Comparison of ENCODE assay signal across 29 cellular contexts in genomic region chr21:22456241-22456640, GRCh38.
"Had no signal": no experiment of that assay in that cellular context is flagged by ENCODE, and none has a peak within 500 bp of the region (broad histone marks: within the 10 kb centered on the region; RNA-seq: fewer than 3 reads in every experiment).

No MANE protein-coding gene starts in this region.

- H3K4me3 ChIP-seq: neural progenitor cell, ovary, psoas muscle, right lobe of liver, sigmoid colon, stomach, suprapubic skin, testis, tibial artery, transverse colon, upper lobe of right lung, uterus had no signal

- H3K9me3 ChIP-seq: ovary, psoas muscle, right lobe of liver, sigmoid colon, suprapubic skin, testis, tibial artery, transverse colon, upper lobe of right lung, uterus had no signal

- H3K36me3 Mint-ChIP-seq: natural killer cell; neural progenitor cell; stimulated activated effector memory CD8-positive, alpha-beta T cell treated with anti-CD3 and anti-CD28 coated beads, Interleukin-12 subunit alpha, Interleukin-12 subunit beta, amount 100 ng/mL, for 72 hours; stimulated activated naive B cell treated with anti-CD40 and anti-IgM and Interleukin-4, amounts not matched to agents 10 μg/mL and 1 μg/mL and 100 μg/mL, for 72 hours; type B pancreatic cell had no signal

- H3K4me3 Mint-ChIP-seq: natural killer cell; nephron; neural progenitor cell; stimulated activated effector memory CD8-positive, alpha-beta T cell treated with anti-CD3 and anti-CD28 coated beads, Interleukin-12 subunit alpha, Interleukin-12 subunit beta, amount 100 ng/mL, for 72 hours; stimulated activated naive B cell treated with anti-CD40 and anti-IgM and Interleukin-4, amounts not matched to agents 10 μg/mL and 1 μg/mL and 100 μg/mL, for 72 hours; stimulated activated naive CD8-positive, alpha-beta T cell treated with anti-CD3 and anti-CD28 coated beads, Interleukin-15, Interleukin-2, amounts not matched to agents 100 ng/mL and 50 ng/mL, for 24 hours; type B pancreatic cell had no signal

- H3K27me3 ChIP-seq: neural progenitor cell, right lobe of liver, sigmoid colon, stomach, suprapubic skin, testis, tibial artery, transverse colon, upper lobe of right lung, uterus had no signal

- ATAC-seq: natural killer cell; psoas muscle; right cardiac atrium; right lobe of liver; stimulated activated effector memory CD8-positive, alpha-beta T cell treated with anti-CD3 and anti-CD28 coated beads, Interleukin-12 subunit alpha, Interleukin-12 subunit beta, amount 100 ng/mL, for 72 hours; stimulated activated naive B cell treated with anti-CD40 and anti-IgM and Interleukin-4, amounts not matched to agents 10 μg/mL and 1 μg/mL and 100 μg/mL, for 72 hours; upper lobe of right lung had no signal

- H3K79me2 ChIP-seq: parathyroid adenoma had no signal

- H3K27ac Mint-ChIP-seq: natural killer cell; nephron; neural progenitor cell; progenitor cell of endocrine pancreas; stimulated activated effector memory CD8-positive, alpha-beta T cell treated with anti-CD3 and anti-CD28 coated beads, Interleukin-12 subunit alpha, Interleukin-12 subunit beta, amount 100 ng/mL, for 72 hours; stimulated activated naive B cell treated with anti-CD40 and anti-IgM and Interleukin-4, amounts not matched to agents 10 μg/mL and 1 μg/mL and 100 μg/mL, for 72 hours; stimulated activated naive CD8-positive, alpha-beta T cell treated with anti-CD3 and anti-CD28 coated beads, Interleukin-15, Interleukin-2, amounts not matched to agents 100 ng/mL and 50 ng/mL, for 24 hours; type B pancreatic cell had no signal

- DNase-seq: natural killer cell; occipital lobe; ovary; posterior cingulate gyrus; psoas muscle; right cardiac atrium; right lobe of liver; sigmoid colon; small intestine; stimulated activated CD4-positive, alpha-beta T cell treated with anti-CD3 and anti-CD28 coated beads, Interleukin-15, amount 100 ng/mL, for 24 hours; stimulated activated CD4-positive, alpha-beta T cell treated with anti-CD3 and anti-CD28 coated beads, Interleukin-2, amount 100 ng/mL, for 24 hours; stimulated activated CD4-positive, alpha-beta T cell treated with anti-CD3 and anti-CD28 coated beads, Interleukin-2, amount 100 ng/mL, for 48 hours; stimulated activated CD4-positive, alpha-beta T cell treated with anti-CD3 and anti-CD28 coated beads, Interleukin-4, amount 100 ng/mL, for 24 hours; stimulated activated naive B cell treated with anti-CD40 and anti-IgM and Interleukin-4, amounts not matched to agents 10 μg/mL and 1 μg/mL and 100 μg/mL, for 72 hours; stimulated activated naive CD4-positive, alpha-beta T cell treated with Interleukin-2 at 50 U/mL for 16 hours; stomach; testis; tibial artery; transverse colon; upper lobe of right lung; uterus had no signal

- H3K4me1 Mint-ChIP-seq: natural killer cell; nephron; neural progenitor cell; stimulated activated effector memory CD8-positive, alpha-beta T cell treated with anti-CD3 and anti-CD28 coated beads, Interleukin-12 subunit alpha, Interleukin-12 subunit beta, amount 100 ng/mL, for 72 hours; stimulated activated naive B cell treated with anti-CD40 and anti-IgM and Interleukin-4, amounts not matched to agents 10 μg/mL and 1 μg/mL and 100 μg/mL, for 72 hours had no signal

- H3K27ac ChIP-seq: neural progenitor cell, ovary, parathyroid adenoma, psoas muscle, right lobe of liver, sigmoid colon, stomach, suprapubic skin, testis, tibial artery, transverse colon, upper lobe of right lung, uterus had no signal

- H3K36me3 ChIP-seq: neural progenitor cell, ovary, right lobe of liver, sigmoid colon, stomach, suprapubic skin, tibial artery, transverse colon, upper lobe of right lung, uterus had no signal

- H3K9me3 Mint-ChIP-seq: nephron; stimulated activated naive B cell treated with anti-CD40 and anti-IgM and Interleukin-4, amounts not matched to agents 10 μg/mL and 1 μg/mL and 100 μg/mL, for 72 hours; type B pancreatic cell had no signal

- H3K9ac ChIP-seq: neural progenitor cell, parathyroid adenoma had no signal

- H3K4me1 ChIP-seq: neural progenitor cell, parathyroid adenoma, psoas muscle, right lobe of liver, sigmoid colon, stomach, suprapubic skin, testis, tibial artery, transverse colon, upper lobe of right lung, uterus had no signal

- H2AFZ ChIP-seq: neural progenitor cell, parathyroid adenoma had no signal

- H3K4me2 ChIP-seq: neural progenitor cell had no signal

- H3K27me3 Mint-ChIP-seq: progenitor cell of endocrine pancreas; stimulated activated naive B cell treated with anti-CD40 and anti-IgM and Interleukin-4, amounts not matched to agents 10 μg/mL and 1 μg/mL and 100 μg/mL, for 72 hours; stimulated activated naive CD8-positive, alpha-beta T cell treated with anti-CD3 and anti-CD28 coated beads, Interleukin-15, Interleukin-2, amounts not matched to agents 100 ng/mL and 50 ng/mL, for 24 hours; type B pancreatic cell had no signal
